27 cellular contexts compared by ENCODE assay signal in genomic region chr4:83751336-83751949, GRCh38.
DNase-seq lines count a peak whose midpoint lies in the region; FAIRE-seq and TF ChIP-seq lines count a peak whose summit lies in the region.
"Had no signal": no experiment of that assay in that cellular context is flagged by ENCODE, and none has a peak within 500 bp of the region (broad histone marks: within the 10 kb centered on the region; RNA-seq: fewer than 3 reads in every experiment).

No MANE protein-coding gene starts in this region.

- dilution Hi-C loops in mammary epithelial cell (cut with HindIII; ENCODE audit: low sequenced_read_pairs), result no loop called here

- no peak for FAIRE-seq in RCC 7860 (lab: Jason Lieb, UNC)
- FAIRE-seq: D721Med, G401.6 had no signal

- peak; percentile 13 for DNase-seq in ELF-1 (ENCODE audit: low read depth, low spot score)
- DNase-seq in M059J (ENCODE audit: low read depth), result peak; percentile 54
- peak; percentile 88 for DNase-seq in mammary epithelial cell
- DNase-seq in kidney tubule cell (ENCODE audit: low spot score), result peak; percentile 89
- DNase-seq in NOMO-1 (lab: John Stamatoyannopoulos, UW; ENCODE audit: unreplicated experiment in 2 of 2), result no peak
- DNase-seq in stimulated activated CD4-positive, alpha-beta T cell treated with anti-CD3 and anti-CD28 coated beads, Interleukin-12 subunit alpha, Interleukin-12 subunit beta, amount 100 ng/mL, for 4 hours, result no peak
- DNase-seq in prostate gland (ENCODE audit: low spot score), result no peak
- DNase-seq in RCC 7860 (ENCODE audit: low spot score), result no peak
- DNase-seq: activated CD8-positive, alpha-beta T cell treated with anti-CD3 and anti-CD28 coated beads, Interleukin-2, amount 10 ng/mL, durations not matched to agents 7 days and 5 days; activated gamma-delta T cell treated with Interleukin-2 at 50 U/mL for 16 hours; activated naive CD8-positive, alpha-beta T cell treated with anti-CD3 and anti-CD28 coated beads, Interleukin-2, amount 50 U/mL, for 24 hours; body of pancreas; C1 segment of cervical spinal cord; effector CD4-positive, alpha-beta T cell; gastrocnemius medialis; hippocampal formation; NCI-H1092; NCI-H2081; NCI-H510A treated with DMSO at 0.1 percent for 48 hours; NK-92 treated with Interleukin-12 subunit alpha and Interleukin-12 subunit beta, amount 100 ng/mL, for 24 hours; Peyer's patch; right lobe of liver; stimulated activated CD4-positive, alpha-beta T cell treated with anti-CD3 and anti-CD28 coated beads, Interleukin-15, amount 100 ng/mL, for 24 hours had no signal

- no peak for TF ChIP-seq POLR2A in prostate gland (IDR thresholded peaks at IDR 0.05)

- 20% methylated on average over 1 of the region's 1 CpG for WGBS in mammary epithelial cell (ENCODE audit: low coverage, missing lambda C conversion rate)
- 65% methylated on average over 1 of the region's 1 CpG for WGBS in prostate gland

- no TSS peak for BruUV-seq in mammary epithelial cell (replicated peaks; lab: Mats Ljungman, UMichigan)

- H4K20me1 ChIP-seq in mammary epithelial cell (ENCODE audit: insufficient read depth, low read length), result no peaks in the 10 kb centered on the region

- no peak overlapping the region for H3K4me3 ChIP-seq in mammary epithelial cell (replicated peaks in 1 of 3; ENCODE audit: insufficient read depth in 1 of 3, low read depth in 2 of 3, low read length in 3 of 3)
- no peak overlapping the region for H3K4me3 ChIP-seq in prostate gland
- H3K4me3 ChIP-seq: body of pancreas, gastrocnemius medialis, Peyer's patch, right lobe of liver, SJSA1 had no signal

- H2AFZ ChIP-seq in mammary epithelial cell (ENCODE audit: low read depth, low read length), result peak overlapping the region; percentile 74
- H2AFZ ChIP-seq: parathyroid adenoma had no signal

- intact Hi-C loops in mammary epithelial cell (cut with micrococcal nuclease) (no loop called here), prostate gland (cut with DNase I) (no loop called here)

- TF ChIP-seq CTCF in mammary epithelial cell (conservative IDR thresholded peaks at IDR 0.05 in 1 of 2, IDR thresholded peaks at IDR 0.05 in 1 of 2; ENCODE audit: extremely low read depth in 1 of 2, insufficient read depth in 1 of 2, low read depth in 1 of 2, low read length in 2 of 2) (no peak), prostate gland (IDR thresholded peaks at IDR 0.05) (no peak)

- H3K27ac ChIP-seq in mammary epithelial cell (ENCODE audit: insufficient read depth, low read depth, low read length), result no peak overlapping the region
- H3K27ac ChIP-seq in prostate gland, result no peak overlapping the region
- H3K27ac ChIP-seq: body of pancreas, gastrocnemius medialis, parathyroid adenoma, Peyer's patch, right lobe of liver, SJSA1 had no signal

- H3K9ac ChIP-seq in mammary epithelial cell (ENCODE audit: insufficient read depth, low read length), result no peak overlapping the region
- H3K9ac ChIP-seq: parathyroid adenoma had no signal

- in situ Hi-C loops in mammary epithelial cell (cut with MboI; ENCODE audit: low sequenced_read_pairs in 2 of 2), result loop anchor here in 1 of 2 donors (25.0 kb wide), 2 partner anchors 239 to 736 kb away; partner anchors contain the start of gene NKX6-1

- H3K79me2 ChIP-seq in mammary epithelial cell (ENCODE audit: insufficient read depth, low read length), result no peaks in the 10 kb centered on the region
- H3K79me2 ChIP-seq: parathyroid adenoma had no signal

- H3K9me3 ChIP-seq in mammary epithelial cell (replicated peaks; ENCODE audit: insufficient read depth, low read length), result no peaks in the 10 kb centered on the region
- H3K9me3 ChIP-seq in prostate gland, result no peaks in the 10 kb centered on the region
- H3K9me3 ChIP-seq: body of pancreas, gastrocnemius medialis, Peyer's patch, right lobe of liver, SJSA1 had no signal

- H3K4me1 ChIP-seq in mammary epithelial cell (ENCODE audit: insufficient read depth, low read length) (peaks cover 13% of the 10 kb centered on the region), prostate gland (replicated peaks) (no peaks in the 10 kb centered on the region)
- H3K4me1 ChIP-seq: body of pancreas, gastrocnemius medialis, parathyroid adenoma, Peyer's patch, right lobe of liver, SJSA1 had no signal

- H3K4me2 ChIP-seq in mammary epithelial cell (ENCODE audit: insufficient read depth, low read depth, low read length), result peak overlapping the region; percentile 6

- CTCF ChIA-PET in mammary epithelial cell (lab: Charles Lee; ENCODE audit: low non-redundant PET), result no interaction called here

- H3K36me3 ChIP-seq in mammary epithelial cell (ENCODE audit: insufficient read depth, low read length) (no peaks in the 10 kb centered on the region), prostate gland (no peaks in the 10 kb centered on the region)
- H3K36me3 ChIP-seq: gastrocnemius medialis, Peyer's patch, right lobe of liver, SJSA1 had no signal

- H3K27me3 ChIP-seq in mammary epithelial cell (ENCODE audit: insufficient read depth, low read length) (no peaks in the 10 kb centered on the region), prostate gland (replicated peaks; ENCODE audit: insufficient read depth) (no peaks in the 10 kb centered on the region)
- H3K27me3 ChIP-seq: body of pancreas, gastrocnemius medialis, Peyer's patch, right lobe of liver had no signal

Comparison
In these comparisons a context has a peak if more than half of its experiments do, and no peak if none do; other contexts are left out.
1. DNase-seq: peak in ELF-1 (single experiment), M059J (single experiment), mammary epithelial cell (single experiment) and kidney tubule cell (single experiment); none in NOMO-1 (0 of 2), stimulated activated CD4-positive, alpha-beta T cell treated with anti-CD3 and anti-CD28 coated beads, Interleukin-12 subunit alpha, Interleukin-12 subunit beta, amount 100 ng/mL, for 4 hours (single experiment), prostate gland (single experiment) and RCC 7860 (single experiment).